ENCODE assay signal across 11 cellular contexts in the genomic region with DNA sequence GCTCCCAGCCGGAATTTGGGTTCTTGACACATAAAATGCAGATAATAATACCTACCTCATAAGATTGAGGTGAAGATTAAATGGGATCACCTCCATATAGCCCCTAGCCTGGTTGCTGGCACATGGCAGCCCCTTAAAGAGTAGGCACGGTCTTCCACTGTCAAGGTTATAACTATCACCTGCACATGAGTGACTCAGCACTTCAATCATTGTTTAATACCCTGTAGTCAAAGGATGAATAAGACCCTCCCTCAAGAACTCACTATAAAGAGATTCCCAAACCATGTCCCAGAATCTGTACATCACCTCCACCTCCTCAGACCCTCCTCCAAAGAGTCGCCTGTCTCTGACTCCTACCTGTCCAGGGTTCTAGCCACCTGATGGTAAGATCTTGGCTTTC. TPM values are rescaled to one million over a fixed set of nuclear protein-coding genes. Genes with fewer than 3 reads are reported as not detected.
DNase-seq lines count a peak whose midpoint lies in the region; TF ChIP-seq lines count a peak whose summit lies in the region.
"Had no signal": no experiment of that assay in that cellular context is flagged by ENCODE, and none has a peak within 500 bp of the region (broad histone marks: within the 10 kb centered on the region; RNA-seq: fewer than 3 reads in every experiment).

No MANE protein-coding gene starts in this region.

- H3K27me3 Mint-ChIP-seq in activated naive CD8-positive, alpha-beta T cell = no peaks in the 10 kb centered on the region
- H3K27me3 Mint-ChIP-seq in activated naive CD8-positive, alpha-beta T cell treated with anti-CD3 and anti-CD28 coated beads for 36 hours = peaks cover 15% of the 10 kb centered on the region
- H3K27me3 Mint-ChIP-seq in activated naive CD4-positive, alpha-beta T cell treated with anti-CD3 and anti-CD28 coated beads, Interleukin-2, amount 10 ng/mL, durations not matched to agents 7 days and 5 days = peaks cover 88% of the 10 kb centered on the region

- H3K36me3 Mint-ChIP-seq in activated naive CD8-positive, alpha-beta T cell = no peaks in the 10 kb centered on the region
- no peaks in the 10 kb centered on the region for H3K36me3 Mint-ChIP-seq in activated naive CD8-positive, alpha-beta T cell treated with anti-CD3 and anti-CD28 coated beads for 36 hours
- H3K36me3 Mint-ChIP-seq in activated naive CD4-positive, alpha-beta T cell treated with anti-CD3 and anti-CD28 coated beads, Interleukin-2, amount 10 ng/mL, durations not matched to agents 7 days and 5 days = no peaks in the 10 kb centered on the region
- H3K36me3 Mint-ChIP-seq: activated CD8-positive, alpha-beta memory T cell treated with anti-CD3 and anti-CD28 coated beads, Interleukin-2, amount 10 ng/mL, durations not matched to agents 7 days and 5 days had no signal

- H3K4me2 ChIP-seq in Karpas-422 (ENCODE audit: low read depth, low read length, poor library complexity, severe bottlenecking) = no peak overlapping the region

- H3K9me2 ChIP-seq in Karpas-422 (replicated peaks; ENCODE audit: insufficient read depth, low read length) = no peaks in the 10 kb centered on the region

- H3K4me3 ChIP-seq in esophagus squamous epithelium = no peak overlapping the region
- no peak overlapping the region for H3K4me3 ChIP-seq in thyroid gland (replicated peaks in 1 of 3)
- H3K4me3 ChIP-seq in Karpas-422 (ENCODE audit: low read length) = no peak overlapping the region
- H3K4me3 ChIP-seq: skin epidermis had no signal

- H3K4me1 Mint-ChIP-seq in activated naive CD8-positive, alpha-beta T cell (ENCODE audit: low read depth) = peaks cover 51% of the 10 kb centered on the region
- peaks cover 58% of the 10 kb centered on the region for H3K4me1 Mint-ChIP-seq in activated naive CD8-positive, alpha-beta T cell treated with anti-CD3 and anti-CD28 coated beads for 36 hours
- H3K4me1 Mint-ChIP-seq in activated naive CD4-positive, alpha-beta T cell treated with anti-CD3 and anti-CD28 coated beads, Interleukin-2, amount 10 ng/mL, durations not matched to agents 7 days and 5 days = peaks cover 23% of the 10 kb centered on the region

- no peak for DNase-seq in activated naive CD8-positive, alpha-beta T cell treated with anti-CD3 and anti-CD28 coated beads for 36 hours
- DNase-seq in esophagus squamous epithelium (lab: John Stamatoyannopoulos, UW) = no peak
- no peak for DNase-seq in thyroid gland
- no peak for DNase-seq in Karpas-422
- no peak for DNase-seq in activated naive CD4-positive, alpha-beta T cell treated with anti-CD3 and anti-CD28 coated beads, Interleukin-2, amount 10 ng/mL, durations not matched to agents 7 days and 5 days
- DNase-seq: activated CD8-positive, alpha-beta memory T cell treated with anti-CD3 and anti-CD28 coated beads, Interleukin-2, amount 10 ng/mL, durations not matched to agents 7 days and 5 days; DMS79; KG1; NCI-H2029 had no signal

- H3K9me3 ChIP-seq in esophagus squamous epithelium (no peaks in the 10 kb centered on the region), thyroid gland (no peaks in the 10 kb centered on the region), Karpas-422 (ENCODE audit: low read length) (no peaks in the 10 kb centered on the region)

- WGBS in esophagus squamous epithelium, 2 donors = 61 to 64% methylated on average over 3 of the region's 3 CpGs
- 88 to 96% methylated on average over 3 of the region's 3 CpGs for WGBS in thyroid gland, 2 donors

- H3K27ac ChIP-seq in esophagus squamous epithelium (peak overlapping the region in 3 of 4 donors; percentile 40 to 96 (median 92)), thyroid gland (peak overlapping the region in 2 of 3 donors; percentile 97 to 98), Karpas-422 (ENCODE audit: low read length) (no peak overlapping the region)

- H3K4me1 ChIP-seq in esophagus squamous epithelium (peaks cover 45 to 87% (median 52%) of the 10 kb centered on the region in 3 donors), thyroid gland (peaks cover 36 to 67% of the 10 kb centered on the region in 2 donors), Karpas-422 (ENCODE audit: low read length) (peaks cover 35% of the 10 kb centered on the region)

- H3K27ac Mint-ChIP-seq in activated naive CD8-positive, alpha-beta T cell = peak overlapping the region; percentile 6
- no peak overlapping the region for H3K27ac Mint-ChIP-seq in activated naive CD8-positive, alpha-beta T cell treated with anti-CD3 and anti-CD28 coated beads for 36 hours
- H3K27ac Mint-ChIP-seq in activated naive CD4-positive, alpha-beta T cell treated with anti-CD3 and anti-CD28 coated beads, Interleukin-2, amount 10 ng/mL, durations not matched to agents 7 days and 5 days = no peak overlapping the region
- H3K27ac Mint-ChIP-seq: activated CD8-positive, alpha-beta memory T cell treated with anti-CD3 and anti-CD28 coated beads, Interleukin-2, amount 10 ng/mL, durations not matched to agents 7 days and 5 days had no signal

- H3K36me3 ChIP-seq in esophagus squamous epithelium (no peaks in the 10 kb centered on the region), thyroid gland (no peaks in the 10 kb centered on the region), Karpas-422 (ENCODE audit: insufficient read depth, low read length) (no peaks in the 10 kb centered on the region)

- H4K20me1 ChIP-seq in Karpas-422 (ENCODE audit: insufficient read depth, low read depth, low read length) = no peaks in the 10 kb centered on the region

- CTCF ChIA-PET in activated naive CD4-positive, alpha-beta T cell treated with anti-CD3 and anti-CD28 coated beads, Interleukin-2, amount 10 ng/mL, durations not matched to agents 7 days and 5 days (lab: Charles Lee) = no interaction called here

- TF ChIP-seq POLR2A in esophagus squamous epithelium (IDR thresholded peaks at IDR 0.05) = no peak
- no peak for TF ChIP-seq POLR2A in thyroid gland (IDR thresholded peaks at IDR 0.05)

- TF ChIP-seq CTCF in esophagus squamous epithelium (IDR thresholded peaks at IDR 0.05) (no peak), thyroid gland (IDR thresholded peaks at IDR 0.05) (no peak)

- H3K27me3 ChIP-seq in esophagus squamous epithelium = no peaks in the 10 kb centered on the region
- H3K27me3 ChIP-seq in thyroid gland = no peaks in the 10 kb centered on the region
- H3K27me3 ChIP-seq in Karpas-422 (ENCODE audit: low read length) = no peaks in the 10 kb centered on the region

- intact Hi-C loops in esophagus squamous epithelium (cut with DNase I) (no loop called here), thyroid gland (cut with DNase I) (no loop called here)

- H3K9me3 Mint-ChIP-seq in activated naive CD8-positive, alpha-beta T cell (ENCODE audit: low read depth) = no peaks in the 10 kb centered on the region
- H3K9me3 Mint-ChIP-seq in activated naive CD8-positive, alpha-beta T cell treated with anti-CD3 and anti-CD28 coated beads for 36 hours = no peaks in the 10 kb centered on the region
- no peaks in the 10 kb centered on the region for H3K9me3 Mint-ChIP-seq in activated naive CD4-positive, alpha-beta T cell treated with anti-CD3 and anti-CD28 coated beads, Interleukin-2, amount 10 ng/mL, durations not matched to agents 7 days and 5 days

- H3K4me3 Mint-ChIP-seq in activated naive CD8-positive, alpha-beta T cell = no peak overlapping the region
- H3K4me3 Mint-ChIP-seq in activated naive CD8-positive, alpha-beta T cell treated with anti-CD3 and anti-CD28 coated beads for 36 hours = no peak overlapping the region
- H3K4me3 Mint-ChIP-seq in activated naive CD4-positive, alpha-beta T cell treated with anti-CD3 and anti-CD28 coated beads, Interleukin-2, amount 10 ng/mL, durations not matched to agents 7 days and 5 days = no peak overlapping the region
- H3K4me3 Mint-ChIP-seq: activated CD8-positive, alpha-beta memory T cell treated with anti-CD3 and anti-CD28 coated beads, Interleukin-2, amount 10 ng/mL, durations not matched to agents 7 days and 5 days had no signal

- H3K79me2 ChIP-seq in Karpas-422 (ENCODE audit: low read length) = no peaks in the 10 kb centered on the region

- H3K9ac ChIP-seq in Karpas-422 (ENCODE audit: low read length) = no peak overlapping the region

- H2AFZ ChIP-seq in Karpas-422 (ENCODE audit: low read length) = no peak overlapping the region

RNA-seq across cellular contexts. Expression of a gene that starts 6.5 kb away (rescaled TPM):
- total RNA-seq in activated naive CD8-positive, alpha-beta T cell treated with anti-CD3 and anti-CD28 coated beads for 36 hours = 10 to 100 TPM; 32.3 to 37.8 TPM
- 100 to 1,000 TPM; 322 to 480 (median 403) TPM for total RNA-seq in esophagus squamous epithelium
- total RNA-seq in thyroid gland = 100 to 1,000 TPM; 235 to 412 (median 327) TPM
- total RNA-seq in Karpas-422 (2014; rRNA removed; shearing (Covaris generic); ENCODE audit: low replicate concordance) = 27.5 and 41.6 TPM in 2 replicates

RNA-seq across cellular contexts. Expression of a gene that starts 25.8 kb away (rescaled TPM):
- under 1 TPM; 0.34 to 0.35 TPM for total RNA-seq in activated naive CD8-positive, alpha-beta T cell treated with anti-CD3 and anti-CD28 coated beads for 36 hours
- total RNA-seq in esophagus squamous epithelium = 1 to 10 TPM in 1 of 4 donors, under 1 TPM in 3; 0.15 to 1.4 (median 0.65) TPM
- 1 to 10 TPM in 1 of 4 donors, under 1 TPM in 3; 0.17 to 1.8 (median 0.33) TPM for total RNA-seq in thyroid gland
- total RNA-seq in Karpas-422 (2014; rRNA removed; shearing (Covaris generic); ENCODE audit: low replicate concordance) = 2.3 and 2.5 TPM in 2 replicates

RNA-seq across cellular contexts. Expression of a gene that starts 45.3 kb away (rescaled TPM):
- total RNA-seq in activated naive CD8-positive, alpha-beta T cell treated with anti-CD3 and anti-CD28 coated beads for 36 hours = 10 to 100 TPM; 13.2 to 16.1 TPM
- 10 to 100 TPM; 21.4 to 36.6 (median 23.1) TPM for total RNA-seq in esophagus squamous epithelium
- total RNA-seq in thyroid gland = 10 to 100 TPM; 21.5 to 50.8 (median 37.5) TPM
- 46.7 and 66.7 TPM in 2 replicates for total RNA-seq in Karpas-422 (2014; rRNA removed; shearing (Covaris generic); ENCODE audit: low replicate concordance)

RNA-seq across cellular contexts. Expression of a gene that starts 47.1 kb away (rescaled TPM):
- total RNA-seq in activated naive CD8-positive, alpha-beta T cell treated with anti-CD3 and anti-CD28 coated beads for 36 hours = under 1 TPM; 0.64 to 0.99 TPM
- total RNA-seq in esophagus squamous epithelium = 100 to 1,000 TPM; 190 to 482 (median 272) TPM
- total RNA-seq in thyroid gland = 10 to 100 TPM; 65.9 to 88.0 (median 74.1) TPM
- not detected in 2 replicates for total RNA-seq in Karpas-422 (2014; rRNA removed; shearing (Covaris generic); ENCODE audit: low replicate concordance)
- total RNA-seq: activated CD8-positive, alpha-beta memory T cell treated with anti-CD3 and anti-CD28 coated beads, Interleukin-2, amount 10 ng/mL, durations not matched to agents 7 days and 5 days had no signal

RNA-seq across cellular contexts. Expression of a gene that starts 53.5 kb away (rescaled TPM):
- total RNA-seq in activated naive CD8-positive, alpha-beta T cell treated with anti-CD3 and anti-CD28 coated beads for 36 hours = 10 to 100 TPM; 45.9 to 49.1 TPM
- 10 to 100 TPM; 41.4 to 67.1 (median 53.3) TPM for total RNA-seq in esophagus squamous epithelium
- total RNA-seq in thyroid gland = 10 to 100 TPM; 14.7 to 76.8 (median 41.1) TPM
- 106 and 167 TPM in 2 replicates for total RNA-seq in Karpas-422 (2014; rRNA removed; shearing (Covaris generic); ENCODE audit: low replicate concordance)
